21 cellular contexts compared by ENCODE assay signal in the genomic region with DNA sequence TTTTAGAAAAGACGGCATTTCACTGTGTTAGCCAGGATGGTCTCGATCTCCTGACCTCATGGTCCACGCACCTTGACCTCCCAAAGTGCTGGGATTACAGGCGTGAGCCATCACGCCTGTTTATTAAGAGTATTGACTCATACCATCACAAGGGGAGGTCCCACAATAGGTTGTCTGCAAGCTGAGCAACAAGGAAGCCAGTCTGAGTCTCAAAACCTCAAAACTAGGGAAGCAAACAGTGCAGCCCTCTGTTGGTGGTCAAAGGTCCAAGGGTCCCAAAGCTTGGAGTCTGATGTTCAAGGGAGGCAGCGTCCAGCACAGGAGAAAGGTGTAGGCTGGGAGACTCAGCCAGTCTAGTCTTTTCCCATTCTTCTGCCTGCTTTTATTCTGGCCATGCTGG. TPM values are rescaled to one million over a fixed set of nuclear protein-coding genes. Genes with fewer than 3 reads are reported as not detected.
"Had no signal": no experiment of that assay in that cellular context is flagged by ENCODE, and none has a peak within 500 bp of the region (broad histone marks: within the 10 kb centered on the region; RNA-seq: fewer than 3 reads in every experiment).

No MANE protein-coding gene starts in this region.

- DNase-seq: activated CD4-positive, alpha-beta memory T cell treated with anti-CD3 and anti-CD28 coated beads for 36 hours; activated CD4-positive, alpha-beta T cell treated with anti-CD3 and anti-CD28 coated beads for 4 hours; activated gamma-delta T cell treated with Interleukin-2 at 50 U/mL for 16 hours; activated T-cell treated with anti-CD3 and anti-CD28 coated beads for 4 hours; caudate nucleus; dorsolateral prefrontal cortex; heart right ventricle; immature natural killer cell; mesendoderm; naive thymus-derived CD8-positive, alpha-beta T cell; psoas muscle; right cardiac atrium; stimulated activated CD4-positive, alpha-beta T cell treated with anti-CD3 and anti-CD28 coated beads, Interleukin-15, amount 100 ng/mL, for 24 hours; stimulated activated CD4-positive, alpha-beta T cell treated with anti-CD3 and anti-CD28 coated beads, Interleukin-2, amount 100 ng/mL, for 48 hours; T-helper 2 cell; transverse colon had no signal

- H3K27ac ChIP-seq: dorsolateral prefrontal cortex, heart right ventricle, psoas muscle, suprapubic skin, transverse colon, vagina had no signal

- H3K4me3 ChIP-seq: adrenal gland, dorsolateral prefrontal cortex, heart right ventricle, psoas muscle, suprapubic skin, transverse colon, vagina had no signal

- H3K36me3 ChIP-seq: adrenal gland, heart right ventricle, suprapubic skin, transverse colon, vagina had no signal

- FAIRE-seq: colon had no signal

- ATAC-seq: activated naive CD4-positive, alpha-beta T cell treated with anti-CD3 and anti-CD28 coated beads, Interleukin-2, amount 50 U/mL, for 72 hours; heart right ventricle; naive thymus-derived CD8-positive, alpha-beta T cell; psoas muscle; right cardiac atrium had no signal

- H3K27me3 ChIP-seq: adrenal gland, dorsolateral prefrontal cortex, heart right ventricle, suprapubic skin, transverse colon, vagina had no signal

RNA-seq across cellular contexts. Expression of a gene that starts 32.8 kb away (rescaled TPM):
- total RNA-seq: naive thymus-derived CD8-positive, alpha-beta T cell had no signal
- polyA plus RNA-seq: naive thymus-derived CD8-positive, alpha-beta T cell had no signal
